In the genomic region with DNA sequence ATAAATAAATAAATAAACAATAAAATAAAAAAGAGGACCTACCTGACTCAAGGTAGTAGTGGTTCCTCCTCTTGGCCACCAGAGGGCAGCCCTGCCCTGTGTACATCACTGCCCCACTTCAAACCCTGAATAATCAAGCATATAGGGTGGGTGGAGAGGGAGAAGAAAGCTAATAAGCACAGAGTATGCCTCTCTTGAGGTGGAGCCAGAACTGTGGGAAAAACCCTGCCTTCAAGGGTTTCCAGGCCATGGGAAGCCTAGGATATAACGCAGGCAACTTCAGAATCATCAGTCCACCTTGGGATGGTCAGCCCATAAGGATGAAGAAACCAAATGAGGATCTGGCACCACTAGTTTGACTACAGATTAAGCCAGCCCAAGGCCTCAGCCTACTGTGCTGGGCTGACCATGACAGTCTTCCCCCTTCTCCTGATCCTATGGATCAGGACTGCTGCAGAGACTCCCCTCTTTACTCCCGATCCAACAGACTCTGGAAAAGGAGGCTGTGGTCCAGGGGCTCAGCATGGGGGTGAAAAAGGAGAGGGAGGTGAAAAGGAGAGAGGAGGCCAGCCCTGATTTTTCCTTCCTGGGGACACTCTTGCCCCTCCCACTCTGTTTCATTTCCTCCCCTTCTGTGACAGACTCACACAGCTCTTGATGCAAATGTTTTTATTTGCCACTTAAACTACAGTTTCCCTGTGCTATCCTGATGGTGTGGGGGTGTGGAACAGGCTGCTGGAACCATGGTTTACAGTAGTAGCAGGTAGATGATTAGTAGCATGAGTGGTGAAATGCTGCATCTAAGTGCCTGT, we compare ENCODE assay signal across 8 cellular contexts.
A peak's percentile ranks its signal among the peaks of the same experiment; 100 is the strongest.
DNase-seq lines count a peak whose midpoint lies in the region; ATAC-seq and TF ChIP-seq lines count a peak whose summit lies in the region.

No MANE protein-coding gene starts in this region.

- ATAC-seq in memory B cell (ENCODE audit: low read depth): peak; percentile 85

- H3K4me1 ChIP-seq in HAP-1 (no peaks in the 10 kb centered on the region), tibial artery (peaks cover 0 to 8% (median 2%) of the 10 kb centered on the region in 4 donors)

- peaks cover 50% of the 10 kb centered on the region for H3K4me1 Mint-ChIP-seq in dendritic cell treated with granulocyte-macrophage colony-stimulating factor and Interleukin-4, amounts not matched to agents 40 ng/mL and 50 ng/mL, for 4 days (ENCODE audit: low read depth)
- peaks cover 11% of the 10 kb centered on the region for H3K4me1 Mint-ChIP-seq in memory B cell

- H3K27ac ChIP-seq in tibial artery: peak overlapping the region in 1 of 2 donors; percentile 16

- peak overlapping the region; percentile 77 for H3K27ac Mint-ChIP-seq in dendritic cell treated with granulocyte-macrophage colony-stimulating factor and Interleukin-4, amounts not matched to agents 40 ng/mL and 50 ng/mL, for 4 days
- H3K27ac Mint-ChIP-seq in memory B cell: peak overlapping the region; percentile 78

- H3K9me3 ChIP-seq in HAP-1: no peaks in the 10 kb centered on the region
- no peaks in the 10 kb centered on the region for H3K9me3 ChIP-seq in tibial artery

- peaks cover 81% of the 10 kb centered on the region for H3K36me3 Mint-ChIP-seq in dendritic cell treated with granulocyte-macrophage colony-stimulating factor and Interleukin-4, amounts not matched to agents 40 ng/mL and 50 ng/mL, for 4 days (ENCODE audit: low read depth)
- H3K36me3 Mint-ChIP-seq in memory B cell: peaks cover 9% of the 10 kb centered on the region

- peak; percentile 70 to 92 for TF ChIP-seq CTCF in tibial artery (IDR thresholded peaks at IDR 0.05)

- no peaks in the 10 kb centered on the region for H3K9me3 Mint-ChIP-seq in dendritic cell treated with granulocyte-macrophage colony-stimulating factor and Interleukin-4, amounts not matched to agents 40 ng/mL and 50 ng/mL, for 4 days
- no peaks in the 10 kb centered on the region for H3K9me3 Mint-ChIP-seq in memory B cell

- DNase-seq in NCI-H1092 treated with DMSO at 0.1 percent for 48 hours (lab: John Stamatoyannopoulos, UW): peak; percentile 10
- DNase-seq in NCI-H1092 (lab: John Stamatoyannopoulos, UW): no peak
- peak; percentile 55 to 58 for DNase-seq in HAP-1 (ENCODE audit: low spot score in 2 of 2)
- DNase-seq in NCI-H2029 (lab: John Stamatoyannopoulos, UW): peak; percentile 25
- DNase-seq in activated CD4-positive, alpha-beta T cell treated with anti-CD3 and anti-CD28 coated beads for 1 hour: peak; percentile 38
- DNase-seq in memory B cell (ENCODE audit: low spot score in 2 of 2): peak; percentile 42 to 52
- DNase-seq in tibial artery: no peak

- no peak overlapping the region for H3K4me3 Mint-ChIP-seq in dendritic cell treated with granulocyte-macrophage colony-stimulating factor and Interleukin-4, amounts not matched to agents 40 ng/mL and 50 ng/mL, for 4 days
- H3K4me3 Mint-ChIP-seq in memory B cell: no peak overlapping the region

- no peaks in the 10 kb centered on the region for H3K27me3 ChIP-seq in HAP-1 (ENCODE audit: low read depth)
- no peaks in the 10 kb centered on the region for H3K27me3 ChIP-seq in tibial artery

- intact Hi-C loops in dendritic cell treated with granulocyte-macrophage colony-stimulating factor and Interleukin-4, amounts not matched to agents 40 ng/mL and 50 ng/mL, for 4 days (cut with micrococcal nuclease): loop anchor here (1.0 kb wide), 1 partner anchor 54 kb away; no protein-coding TSS in a partner anchor
- intact Hi-C loops in tibial artery (cut with DNase I; ENCODE audit: low total_unique reads): loop anchor here (5.0 kb wide), 1 partner anchor 55 kb away; no protein-coding TSS in a partner anchor

- H3K36me3 ChIP-seq in HAP-1 (replicated peaks) (peaks cover 36% of the 10 kb centered on the region), tibial artery (peaks cover 62 to 71% (median 66%) of the 10 kb centered on the region in 3 donors)

- in situ Hi-C loops in HAP-1 (cut with MboI; ENCODE audit: low sequenced_read_pairs): loop anchor here (5.0 kb wide), 1 partner anchor 55 kb away; no protein-coding TSS in a partner anchor

- no peaks in the 10 kb centered on the region for H3K27me3 Mint-ChIP-seq in dendritic cell treated with granulocyte-macrophage colony-stimulating factor and Interleukin-4, amounts not matched to agents 40 ng/mL and 50 ng/mL, for 4 days
- H3K27me3 Mint-ChIP-seq in memory B cell: no peaks in the 10 kb centered on the region

- H3K4me3 ChIP-seq in HAP-1 (no peak overlapping the region), tibial artery (no peak overlapping the region)

Comparison
In these comparisons a context has a peak if more than half of its experiments do, and no peak if none do; other contexts are left out.
1. DNase-seq: peak in NCI-H1092 treated with DMSO at 0.1 percent for 48 hours (single experiment), HAP-1 (2 of 2), NCI-H2029 (single experiment), activated CD4-positive, alpha-beta T cell treated with anti-CD3 and anti-CD28 coated beads for 1 hour (single experiment) and memory B cell (2 of 2); none in NCI-H1092 (single experiment) and tibial artery (0 of 2).